18 cellular contexts compared by ENCODE assay signal in genomic region chr9:124720429-124721108, GRCh38. TPM values are rescaled to one million over a fixed set of nuclear protein-coding genes. Genes with fewer than 3 reads are reported as not detected.
"Had no signal": no experiment of that assay in that cellular context is flagged by ENCODE, and none has a peak within 500 bp of the region (broad histone marks: within the 10 kb centered on the region; RNA-seq: fewer than 3 reads in every experiment).

No MANE protein-coding gene starts in this region.

- H3K4me1 Mint-ChIP-seq: naive thymus-derived CD8-positive, alpha-beta T cell had no signal

- H3K27ac ChIP-seq: ascending aorta, psoas muscle, spleen, tibial artery, uterus had no signal

- H3K27me3 ChIP-seq: ascending aorta, spleen, tibial artery, uterus had no signal

- FAIRE-seq: colon had no signal

- ATAC-seq: activated naive CD8-positive, alpha-beta T cell treated with anti-CD3 and anti-CD28 coated beads, Interleukin-2, amount 50 U/mL, for 24 hours; esophagus mucosa; naive thymus-derived CD8-positive, alpha-beta T cell; psoas muscle; sciatic nerve had no signal

- DNase-seq: activated CD4-positive, alpha-beta T cell treated with anti-CD3 and anti-CD28 coated beads for 1 hour; activated CD4-positive, alpha-beta T cell treated with anti-CD3 and anti-CD28 coated beads, Interleukin-2, amount 50 U/mL, for 4 hours; activated naive CD4-positive, alpha-beta T cell treated with anti-CD3 and anti-CD28 coated beads for 36 hours; activated naive CD8-positive, alpha-beta T cell treated with anti-CD3 and anti-CD28 coated beads, Interleukin-2, amount 50 U/mL, for 24 hours; activated T-cell treated with anti-CD3 and anti-CD28 coated beads, Interleukin-2, amount 50 U/mL, for 1 hour; islet precursor cell; naive thymus-derived CD8-positive, alpha-beta T cell; psoas muscle; spleen; T-helper 1 cell; tibial artery; uterus had no signal

- H3K27me3 Mint-ChIP-seq: activated naive CD8-positive, alpha-beta T cell treated with anti-CD3 and anti-CD28 coated beads, Interleukin-2, amount 50 U/mL, for 24 hours had no signal

- H3K36me3 Mint-ChIP-seq: naive thymus-derived CD8-positive, alpha-beta T cell had no signal

- H3K27ac Mint-ChIP-seq: activated naive CD4-positive, alpha-beta T cell treated with anti-CD3 and anti-CD28 coated beads for 36 hours; activated naive CD8-positive, alpha-beta T cell treated with anti-CD3 and anti-CD28 coated beads, Interleukin-2, amount 50 U/mL, for 24 hours; activated T-helper 2 cell treated with anti-CD3 and anti-CD28 coated beads, Interferon-gamma antibody, Interleukin-2, Interleukin-4, amounts not matched to agents 10 μg/mL and 5 μg/mL and 100 μg/mL, durations not matched to agents 14 hours and 24 hours and 36 hours; naive thymus-derived CD8-positive, alpha-beta T cell had no signal

- H3K36me3 ChIP-seq: ascending aorta, spleen, tibial artery, uterus had no signal

- H3K4me3 ChIP-seq: ascending aorta, lung, psoas muscle, spleen, tibial artery, uterus had no signal

- H3K4me3 Mint-ChIP-seq: activated naive CD4-positive, alpha-beta T cell treated with anti-CD3 and anti-CD28 coated beads for 36 hours; activated naive CD8-positive, alpha-beta T cell treated with anti-CD3 and anti-CD28 coated beads, Interleukin-2, amount 50 U/mL, for 24 hours; naive thymus-derived CD8-positive, alpha-beta T cell had no signal

- H3K4me1 ChIP-seq: ascending aorta, tibial artery, uterus had no signal

- H3K9me3 Mint-ChIP-seq: activated naive CD4-positive, alpha-beta T cell treated with anti-CD3 and anti-CD28 coated beads for 36 hours; activated naive CD8-positive, alpha-beta T cell treated with anti-CD3 and anti-CD28 coated beads, Interleukin-2, amount 50 U/mL, for 24 hours; activated T-helper 2 cell treated with anti-CD3 and anti-CD28 coated beads, Interferon-gamma antibody, Interleukin-2, Interleukin-4, amounts not matched to agents 10 μg/mL and 5 μg/mL and 100 μg/mL, durations not matched to agents 14 hours and 24 hours and 36 hours; naive thymus-derived CD8-positive, alpha-beta T cell had no signal

- H3K9me3 ChIP-seq: ascending aorta, psoas muscle, spleen, tibial artery, uterus had no signal

RNA-seq across cellular contexts. Expression of gene NR6A1, which starts 50.5 kb away (rescaled TPM):
- polyA plus RNA-seq: naive thymus-derived CD8-positive, alpha-beta T cell had no signal

RNA-seq across cellular contexts. Expression of gene OLFML2A, which starts 56.4 kb away (rescaled TPM):
- total RNA-seq: activated naive CD4-positive, alpha-beta T cell treated with anti-CD3 and anti-CD28 coated beads for 36 hours; activated T-helper 2 cell treated with anti-CD3 and anti-CD28 coated beads, Interferon-gamma antibody, Interleukin-2, Interleukin-4, amounts not matched to agents 10 μg/mL and 5 μg/mL and 100 μg/mL, durations not matched to agents 14 hours and 24 hours and 36 hours had no signal
- polyA plus RNA-seq: naive thymus-derived CD8-positive, alpha-beta T cell had no signal
